Comparison of ENCODE assay signal across 1 cellular context in genomic region chr22:44895296-44896055, GRCh38.
TF ChIP-seq lines count a peak whose summit lies in the region.

No MANE protein-coding gene starts in this region.

TF ChIP-seq in H1, 55 proteins besides CTCF, POLR2A, EP300 and RAD21:
- TF ChIP-seq, protein P1, sequence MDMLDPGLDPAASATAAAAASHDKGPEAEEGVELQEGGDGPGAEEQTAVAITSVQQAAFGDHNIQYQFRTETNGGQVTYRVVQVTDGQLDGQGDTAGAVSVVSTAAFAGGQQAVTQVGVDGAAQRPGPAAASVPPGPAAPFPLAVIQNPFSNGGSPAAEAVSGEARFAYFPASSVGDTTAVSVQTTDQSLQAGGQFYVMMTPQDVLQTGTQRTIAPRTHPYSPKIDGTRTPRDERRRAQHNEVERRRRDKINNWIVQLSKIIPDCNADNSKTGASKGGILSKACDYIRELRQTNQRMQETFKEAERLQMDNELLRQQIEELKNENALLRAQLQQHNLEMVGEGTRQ (IDR thresholded peaks at IDR 0.05; ENCODE audit: low read length) = no peak
- no peak for TF ChIP-seq RNF2 (IDR thresholded peaks at IDR 0.05; ENCODE audit: borderline replicate concordance, low read depth, low read length, missing control alignments, poor library complexity, severe bottlenecking)
- TF ChIP-seq JUN (IDR thresholded peaks at IDR 0.05; ENCODE audit: low read depth, low read length) = no peak
- TF ChIP-seq KDM4A (IDR thresholded peaks at IDR 0.05; ENCODE audit: low read depth, low read length, severe bottlenecking) = no peak
- TF ChIP-seq ZNF274 (IDR thresholded peaks at IDR 0.05; ENCODE audit: borderline replicate concordance, extremely low read depth, low read length) = no peak
- TF ChIP-seq HDAC2 (IDR thresholded peaks at IDR 0.05; ENCODE audit: borderline replicate concordance in 1 of 2, low read depth in 2 of 2, low read length in 2 of 2) = no peak
- TF ChIP-seq ATF2 (IDR thresholded peaks at IDR 0.05; ENCODE audit: low read length) = no peak
- TF ChIP-seq FOSL1 (IDR thresholded peaks at IDR 0.05; ENCODE audit: insufficient read depth, low read depth, low read length) = no peak
- no peak for TF ChIP-seq CTBP2 (IDR thresholded peaks at IDR 0.05; ENCODE audit: borderline replicate concordance, insufficient read depth, insufficient read length, low read length)
- TF ChIP-seq JUND (IDR thresholded peaks at IDR 0.05; ENCODE audit: low read length) = no peak
- TF ChIP-seq CHD1 (IDR thresholded peaks at IDR 0.05; ENCODE audit: low read depth, low read length) = no peak
- TF ChIP-seq TAF1 (IDR thresholded peaks at IDR 0.05; ENCODE audit: low read depth, low read length) = no peak
